12 cellular contexts compared by ENCODE assay signal in genomic region chr13:113856716-113857065, GRCh38. TPM values are rescaled to one million over a fixed set of nuclear protein-coding genes. Genes with fewer than 3 reads are reported as not detected.
DNase-seq lines count a peak whose midpoint lies in the region; ATAC-seq and TF ChIP-seq lines count a peak whose summit lies in the region.
"Had no signal": no experiment of that assay in that cellular context is flagged by ENCODE, and none has a peak within 500 bp of the region (broad histone marks: within the 10 kb centered on the region; RNA-seq: fewer than 3 reads in every experiment).

No MANE protein-coding gene starts in this region.

- peak; percentile 86 for DNase-seq in M059J (ENCODE audit: low read depth)
- no peak for DNase-seq in chondrocyte (ENCODE audit: low spot score)
- DNase-seq in kidney tubule cell (ENCODE audit: low spot score) = peak; percentile 71
- peak; percentile 91 for DNase-seq in testis
- no peak for DNase-seq in SIG-M5 (lab: John Stamatoyannopoulos, UW)
- no peak for DNase-seq in NCI-H2081 treated with DMSO at 0.1 percent for 48 hours (lab: John Stamatoyannopoulos, UW)
- DNase-seq: activated CD4-positive, alpha-beta T cell treated with anti-CD3 and anti-CD28 coated beads, Interleukin-2, amount 50 U/mL, for 48 hours; activated naive CD8-positive, alpha-beta T cell treated with anti-CD3 and anti-CD28 coated beads for 36 hours had no signal

- TF ChIP-seq CTCF in chondrocyte (IDR thresholded peaks at IDR 0.05) (no peak), testis (IDR thresholded peaks at IDR 0.05) (no peak)

- H3K9me3 ChIP-seq in testis = no peaks in the 10 kb centered on the region

- peaks cover 82% of the 10 kb centered on the region for H3K4me1 ChIP-seq in testis

- no peaks in the 10 kb centered on the region for H3K27me3 Mint-ChIP-seq in chondrocyte (ENCODE audit: low read depth)

- no peak overlapping the region for H3K4me3 ChIP-seq in testis

- ATAC-seq in GM18858 (IDR thresholded peaks at IDR 0.05; ENCODE audit: unreplicated experiment) = no peak
- ATAC-seq in HG03457 (IDR thresholded peaks at IDR 0.05; ENCODE audit: unreplicated experiment) = no peak

- intact Hi-C loops in testis (cut with DNase I; ENCODE audit: low total_unique reads) = no loop called here

- H3K9me3 Mint-ChIP-seq in chondrocyte (ENCODE audit: low read depth) = no peaks in the 10 kb centered on the region
- H3K9me3 Mint-ChIP-seq: activated naive CD8-positive, alpha-beta T cell treated with anti-CD3 and anti-CD28 coated beads for 36 hours had no signal

- H3K27ac Mint-ChIP-seq in chondrocyte (ENCODE audit: unreplicated experiment) = peak overlapping the region; percentile 84
- H3K27ac Mint-ChIP-seq: activated naive CD8-positive, alpha-beta T cell treated with anti-CD3 and anti-CD28 coated beads for 36 hours; stimulated activated naive CD8-positive, alpha-beta T cell treated with anti-CD3 and anti-CD28 coated beads, Interleukin-15, Interleukin-2, amounts not matched to agents 100 ng/mL and 50 ng/mL, for 24 hours had no signal

- peaks cover 55% of the 10 kb centered on the region for H3K4me1 Mint-ChIP-seq in chondrocyte (ENCODE audit: low read depth)

- H3K4me3 Mint-ChIP-seq in chondrocyte (ENCODE audit: unreplicated experiment) = no peak overlapping the region
- H3K4me3 Mint-ChIP-seq: activated naive CD8-positive, alpha-beta T cell treated with anti-CD3 and anti-CD28 coated beads for 36 hours; stimulated activated naive CD8-positive, alpha-beta T cell treated with anti-CD3 and anti-CD28 coated beads, Interleukin-15, Interleukin-2, amounts not matched to agents 100 ng/mL and 50 ng/mL, for 24 hours had no signal

- no peaks in the 10 kb centered on the region for H3K36me3 ChIP-seq in testis (ENCODE audit: low read depth, missing control alignments)

- no peak for TF ChIP-seq POLR2A in testis (IDR thresholded peaks at IDR 0.05)

- H3K27ac ChIP-seq in testis = peak overlapping the region in 1 of 2 donors; percentile 41
- H3K27ac ChIP-seq: HL-60 had no signal

- H3K27me3 ChIP-seq in testis = no peaks in the 10 kb centered on the region

- WGBS in testis, 2 donors = 43 to 64% methylated on average over 7 to 9 of the region's 9 CpGs

- peaks cover 6% of the 10 kb centered on the region for H3K36me3 Mint-ChIP-seq in chondrocyte (ENCODE audit: low read depth)
- H3K36me3 Mint-ChIP-seq: activated naive CD8-positive, alpha-beta T cell treated with anti-CD3 and anti-CD28 coated beads for 36 hours had no signal

RNA-seq across cellular contexts. Expression of gene GAS6, which starts 7.2 kb away (rescaled TPM):
- 43.7 and 99.1 TPM in 2 replicates for total RNA-seq in M059J (2014; rRNA removed; shearing (Covaris generic))
- total RNA-seq in chondrocyte (83.7 to 113 TPM (median 111 TPM) in 3 replicates), testis (100 to 1,000 TPM; 416 to 575 TPM)
- polyA plus RNA-seq in testis (ENCODE audit: insufficient read depth, low read depth, low replicate concordance) = 193 TPM

Comparison
In these comparisons a context has a peak if more than half of its experiments do, and no peak if none do; other contexts are left out.
1. DNase-seq: peak in M059J (single experiment), kidney tubule cell (single experiment) and testis (single experiment); none in chondrocyte (single experiment), SIG-M5 (single experiment) and NCI-H2081 treated with DMSO at 0.1 percent for 48 hours (single experiment).